In genomic region chr3:180229113-180229512, GRCh38 we compare ENCODE assay signal across 17 cellular contexts.
DNase-seq lines count a peak whose midpoint lies in the region; ATAC-seq and TF ChIP-seq lines count a peak whose summit lies in the region.
"Had no signal": no experiment of that assay in that cellular context is flagged by ENCODE, and none has a peak within 500 bp of the region (broad histone marks: within the 10 kb centered on the region; RNA-seq: fewer than 3 reads in every experiment).

No MANE protein-coding gene starts in this region.

- no peaks in the 10 kb centered on the region for H4K20me1 ChIP-seq in DND-41 (ENCODE audit: insufficient read depth, low read length)

- H2AFZ ChIP-seq in DND-41 (ENCODE audit: low read depth, low read length): no peak overlapping the region

- H3K9ac ChIP-seq in DND-41 (ENCODE audit: low read depth, low read length): no peak overlapping the region

- H3K4me1 ChIP-seq in DND-41 (ENCODE audit: insufficient read depth, low read length) (no peaks in the 10 kb centered on the region), HEK293 (ENCODE audit: control insufficient read depth, insufficient read depth, low read length) (no peaks in the 10 kb centered on the region)
- H3K4me1 ChIP-seq: SJCRH30 had no signal

- POLR2A ChIA-PET in HEK293 (lab: Yijun Ruan, JAX): no interaction called here

- H3K4me2 ChIP-seq in DND-41 (ENCODE audit: insufficient read depth, low read length): no peak overlapping the region

- in situ Hi-C loops in astrocyte of the spinal cord (cut with HindIII; ENCODE audit: low sequenced_read_pairs): no loop called here

- DNase-seq in DND-41 (peak; percentile 10), astrocyte of the spinal cord (ENCODE audit: low read depth, low spot score) (peak; percentile 14), kidney tubule cell (ENCODE audit: low spot score) (peak; percentile 1), NAMALWA (ENCODE audit: low spot score) (no peak), H7 (no peak)
- DNase-seq: ACHN; AML-193; COR-L47; NCI-H1417 treated with DMSO at 0.1 percent for 48 hours; NCI-H2029; NCI-H2171 treated with DMSO at 0.1 percent for 48 hours; NCI-H510A treated with DMSO at 0.1 percent for 48 hours; NK-92 treated with Interleukin-12 subunit alpha and Interleukin-12 subunit beta, amount 100 ng/mL, for 24 hours; SJCRH30 had no signal

- H3K27me3 ChIP-seq in DND-41 (ENCODE audit: insufficient read depth, low read length, poor library complexity) (no peaks in the 10 kb centered on the region), H7 (ENCODE audit: control insufficient read depth, insufficient read depth, low read length) (no peaks in the 10 kb centered on the region)
- H3K27me3 ChIP-seq: SJCRH30 had no signal

- H3K4me3 ChIP-seq in DND-41 (ENCODE audit: low read depth in 1 of 2, low read length in 2 of 2) (no peak overlapping the region), HEK293 (ENCODE audit: low read depth, low read length) (no peak overlapping the region), astrocyte of the spinal cord (ENCODE audit: low read depth, low read length) (no peak overlapping the region), H7 (ENCODE audit: insufficient read depth, low read depth, low read length) (no peak overlapping the region)
- H3K4me3 ChIP-seq: SJCRH30 had no signal

- ATAC-seq in DND-41 (ENCODE audit: insufficient read depth, low read depth): no peak
- no peak for ATAC-seq in HG03280 (IDR thresholded peaks at IDR 0.05; ENCODE audit: unreplicated experiment)

- no peaks in the 10 kb centered on the region for H3K36me3 ChIP-seq in DND-41 (ENCODE audit: insufficient read depth, low read length)
- H3K36me3 ChIP-seq in HEK293 (ENCODE audit: control insufficient read depth in 2 of 2, insufficient read depth in 1 of 2, low read length in 2 of 2): no peaks in the 10 kb centered on the region
- H3K36me3 ChIP-seq in H7 (replicated peaks; ENCODE audit: control insufficient read depth, insufficient read depth, low read length): no peaks in the 10 kb centered on the region
- H3K36me3 ChIP-seq: SJCRH30 had no signal

- H3K27ac ChIP-seq in DND-41 (ENCODE audit: low read length) (no peak overlapping the region), HEK293 (ENCODE audit: extremely low read depth, low read depth, low read length) (no peak overlapping the region)
- H3K27ac ChIP-seq: RWPE1, SJCRH30 had no signal

- no peak for TF ChIP-seq CTCF in DND-41 (IDR thresholded peaks at IDR 0.05; ENCODE audit: borderline replicate concordance, extremely low read depth, low read length, poor library complexity, severe bottlenecking)
- TF ChIP-seq CTCF in HEK293 (tag by site-specific recombination; IDR thresholded peaks at IDR 0.05): no peak
- no peak for TF ChIP-seq CTCF in astrocyte of the spinal cord (IDR thresholded peaks at IDR 0.05; ENCODE audit: low read depth, low read length)

- H3K79me2 ChIP-seq in DND-41 (ENCODE audit: insufficient read depth, low read length): no peaks in the 10 kb centered on the region

- H3K9me3 ChIP-seq in DND-41 (ENCODE audit: insufficient read depth, low read length, severe bottlenecking) (peaks cover 61% of the 10 kb centered on the region), HEK293 (ENCODE audit: control insufficient read depth, insufficient read depth, low read depth, low read length) (no peaks in the 10 kb centered on the region)
- H3K9me3 ChIP-seq: SJCRH30 had no signal

- CTCF ChIA-PET in HEK293 (lab: Yijun Ruan, JAX): no interaction called here

TF ChIP-seq in HEK293, 187 proteins besides CTCF, POLR2A, EP300 and RAD21:
- TF ChIP-seq SETDB1 (IDR thresholded peaks at IDR 0.05; ENCODE audit: insufficient read length, low read length) (peak; percentile 77), ZNF37A (tag by site-specific recombination; IDR thresholded peaks at IDR 0.05) (no peak), IKZF3 (tag by site-specific recombination; IDR thresholded peaks at IDR 0.05) (no peak), ZNF837 (tag by site-specific recombination; IDR thresholded peaks at IDR 0.05) (no peak), ZNF184 (tag by site-specific recombination; IDR thresholded peaks at IDR 0.05) (no peak), ZBTB49 (tag by site-specific recombination; IDR thresholded peaks at IDR 0.05; ENCODE audit: low read depth) (no peak)
- TF ChIP-seq, protein P1, sequence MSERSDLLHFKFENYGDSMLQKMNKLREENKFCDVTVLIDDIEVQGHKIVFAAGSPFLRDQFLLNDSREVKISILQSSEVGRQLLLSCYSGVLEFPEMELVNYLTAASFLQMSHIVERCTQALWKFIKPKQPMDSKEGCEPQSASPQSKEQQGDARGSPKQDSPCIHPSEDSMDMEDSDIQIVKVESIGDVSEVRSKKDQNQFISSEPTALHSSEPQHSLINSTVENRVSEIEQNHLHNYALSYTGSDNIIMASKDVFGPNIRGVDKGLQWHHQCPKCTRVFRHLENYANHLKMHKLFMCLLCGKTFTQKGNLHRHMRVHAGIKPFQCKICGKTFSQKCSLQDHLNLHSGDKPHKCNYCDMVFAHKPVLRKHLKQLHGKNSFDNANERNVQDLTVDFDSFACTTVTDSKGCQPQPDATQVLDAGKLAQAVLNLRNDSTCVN (tag by site-specific recombination; optimal IDR thresholded peaks at IDR 0.05): no peak

Comparison
In these comparisons a context has a peak if more than half of its experiments do, and no peak if none do; other contexts are left out.
1. DNase-seq: peak in DND-41 (single experiment), astrocyte of the spinal cord (single experiment) and kidney tubule cell (single experiment); none in NAMALWA (single experiment) and H7 (single experiment).